In the genomic region with DNA sequence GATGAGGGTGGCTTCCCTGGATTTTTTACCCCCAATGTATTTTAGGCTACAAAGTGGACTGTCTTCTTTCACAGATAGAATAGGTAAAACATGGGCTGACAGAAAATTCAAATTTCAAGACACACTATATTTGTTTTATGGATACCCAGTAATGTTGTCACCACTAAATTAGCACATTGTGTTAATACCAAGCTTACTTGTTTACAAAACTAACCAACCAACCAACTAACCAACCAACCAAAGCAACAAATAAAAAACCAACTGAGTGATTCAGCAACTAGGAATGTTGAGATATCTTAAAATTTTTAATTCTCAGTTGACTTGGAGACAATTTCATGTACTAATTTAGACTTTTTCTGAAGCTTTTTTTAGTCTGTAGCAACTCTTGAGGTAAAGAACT, we compare ENCODE assay signal across 21 cellular contexts.
DNase-seq lines count a peak whose midpoint lies in the region; ATAC-seq and TF ChIP-seq lines count a peak whose summit lies in the region.
"Had no signal": no experiment of that assay in that cellular context is flagged by ENCODE, and none has a peak within 500 bp of the region (broad histone marks: within the 10 kb centered on the region; RNA-seq: fewer than 3 reads in every experiment).

No MANE protein-coding gene starts in this region.

- no peak overlapping the region for H3K18ac ChIP-seq in IMR-90 (ENCODE audit: low read depth, low read length)

- in situ Hi-C loops in IMR-90 (cut with MboI; ENCODE audit: low sequenced_read_pairs), result no loop called here
- in situ Hi-C loops in HAP-1 (cut with MboI; ENCODE audit: low sequenced_read_pairs), result no loop called here

- no peak overlapping the region for H3K56ac ChIP-seq in IMR-90 (ENCODE audit: extremely low read depth, insufficient read depth, low read length)

- no peaks in the 10 kb centered on the region for H3K36me3 ChIP-seq in ACC112 (ENCODE audit: insufficient read depth, low read length)
- no peaks in the 10 kb centered on the region for H3K36me3 ChIP-seq in IMR-90 (ENCODE audit: control insufficient read depth, insufficient read depth, low read length)
- no peaks in the 10 kb centered on the region for H3K36me3 ChIP-seq in HAP-1 (replicated peaks)
- H3K36me3 ChIP-seq: BE2C, BLaER1 had no signal

- H3K27me3 ChIP-seq in ACC112 (ENCODE audit: insufficient read depth, low read length), result no peaks in the 10 kb centered on the region
- no peaks in the 10 kb centered on the region for H3K27me3 ChIP-seq in IMR-90 (ENCODE audit: control insufficient read depth, insufficient read depth, low read length)
- no peaks in the 10 kb centered on the region for H3K27me3 ChIP-seq in HAP-1 (ENCODE audit: low read depth)
- H3K27me3 ChIP-seq: BE2C, BLaER1 had no signal

- no peak overlapping the region; the same call in 1 of the 2 replicates for H3K4me3 ChIP-seq in ACC112 (ENCODE audit: low read depth, low read length)
- no peak overlapping the region for H3K4me3 ChIP-seq in IMR-90 (ENCODE audit: insufficient read depth, low read depth, low read length)
- H3K4me3 ChIP-seq in HAP-1, result no peak overlapping the region
- H3K4me3 ChIP-seq: A549, BLaER1 had no signal

- H2BK5ac ChIP-seq in IMR-90 (ENCODE audit: low read depth, low read length, poor library complexity, severe bottlenecking), result no peak overlapping the region

- H3K79me2 ChIP-seq in ACC112 (ENCODE audit: control insufficient read depth, insufficient read depth, low read length, unreplicated experiment), result no peaks in the 10 kb centered on the region

- TF ChIP-seq RAD21 in IMR-90 (IDR thresholded peaks at IDR 0.05; ENCODE audit: low read length), result no peak

- H2BK120ac ChIP-seq in IMR-90 (ENCODE audit: low read depth, low read length), result peak overlapping the region; percentile 52

- intact Hi-C loops in IMR-90 (cut with micrococcal nuclease), result no loop called here

- POLR2A ChIA-PET in IMR-90 (lab: Charles Lee; ENCODE audit: unreplicated experiment), result no interaction called here

- no peak overlapping the region for H4K91ac ChIP-seq in IMR-90 (ENCODE audit: insufficient read depth, low read depth, low read length)

- no peak overlapping the region for H4K5ac ChIP-seq in IMR-90 (ENCODE audit: low read depth, low read length)

- ATAC-seq in IMR-90 (ENCODE audit: low read depth), result no peak
- ATAC-seq in GM21423 (IDR thresholded peaks at IDR 0.05; ENCODE audit: unreplicated experiment), result no peak
- ATAC-seq: A549 had no signal

- H3K9me1 ChIP-seq in IMR-90 (ENCODE audit: insufficient read depth, low read length), result no peaks in the 10 kb centered on the region; the same call in 1 of the 2 replicates

- dilution Hi-C loops in IMR-90 (cut with HindIII; ENCODE audit: low sequenced_read_pairs, unreplicated experiment), result no loop called here

- CTCF ChIA-PET in IMR-90 (lab: Yijun Ruan, JAX), result no interaction called here

- peak overlapping the region; percentile 97; the same call in 1 of the 2 replicates for H3K27ac ChIP-seq in ACC112 (ENCODE audit: low read depth, low read length)
- no peak overlapping the region for H3K27ac ChIP-seq in IMR-90 (ENCODE audit: insufficient read depth, low read length)
- H3K27ac ChIP-seq: 22Rv1, A549, BLaER1 had no signal

- no peak overlapping the region for H3K9ac ChIP-seq in IMR-90 (ENCODE audit: low read depth, low read length)
- H3K9ac ChIP-seq: BLaER1 had no signal

- no peak overlapping the region for H3K14ac ChIP-seq in IMR-90 (replicated peaks; ENCODE audit: low read depth, low read length)

- TF ChIP-seq POLR2A in IMR-90 (IDR thresholded peaks at IDR 0.05; ENCODE audit: low read depth, low read length), result no peak

- no peak overlapping the region for H3K23ac ChIP-seq in IMR-90 (ENCODE audit: low read depth, low read length)

- no peak overlapping the region for H2BK20ac ChIP-seq in IMR-90 (ENCODE audit: low read depth, low read length)

- H3K4me1 ChIP-seq in ACC112 (ENCODE audit: control insufficient read depth, insufficient read depth, low read length, unreplicated experiment) (peaks cover 54% of the 10 kb centered on the region), IMR-90 (ENCODE audit: control insufficient read depth, insufficient read depth, low read length) (peaks cover 10% of the 10 kb centered on the region), HAP-1 (no peaks in the 10 kb centered on the region)
- H3K4me1 ChIP-seq: BE2C had no signal

- H3K9me3 ChIP-seq in IMR-90 (ENCODE audit: control insufficient read depth, insufficient read depth, low read length) (no peaks in the 10 kb centered on the region), HAP-1 (no peaks in the 10 kb centered on the region)
- H3K9me3 ChIP-seq: A549, BE2C, BLaER1 had no signal

- no peak overlapping the region for H2AK5ac ChIP-seq in IMR-90 (ENCODE audit: low read depth, low read length)

- no peak overlapping the region for H3K4me2 ChIP-seq in IMR-90 (ENCODE audit: low read depth, low read length)
- H3K4me2 ChIP-seq: A549, BLaER1 had no signal

- no peak overlapping the region for H2AK9ac ChIP-seq in IMR-90 (replicated peaks; ENCODE audit: low read depth, low read length, poor library complexity)

- no peaks in the 10 kb centered on the region for H4K20me1 ChIP-seq in IMR-90 (ENCODE audit: insufficient read depth, low read length)
- H4K20me1 ChIP-seq: BLaER1 had no signal

- peak overlapping the region; percentile 60; the same call in 1 of the 3 replicates for H2BK15ac ChIP-seq in IMR-90 (ENCODE audit: low read depth, low read length)

- DNase-seq in IMR-90, result no peak
- DNase-seq in M059J (ENCODE audit: low read depth), result peak; percentile 55
- peak; percentile 20 for DNase-seq in kidney glomerular epithelial cell (lab: John Stamatoyannopoulos, UW)
- DNase-seq in HAP-1 (ENCODE audit: low spot score in 2 of 2), result no peak
- no peak for DNase-seq in activated naive CD4-positive, alpha-beta T cell treated with anti-CD3 and anti-CD28 coated beads, Interleukin-2, amount 50 U/mL, for 16 hours
- no peak for DNase-seq in T-helper 9 cell
- DNase-seq: ACHN; BE2C; C1 segment of cervical spinal cord; Calu3; CD4-positive, alpha-beta memory T cell; CD4-positive, CD25-positive, alpha-beta regulatory T cell; CD8-positive, alpha-beta memory T cell; COR-L47; DMS79 treated with DMSO at 0.1 percent for 48 hours; GF-D8 had no signal

- no peak overlapping the region for H4K8ac ChIP-seq in IMR-90 (ENCODE audit: low read depth in 2 of 2, low read length in 2 of 2)

- no peak overlapping the region for H3K4ac ChIP-seq in IMR-90 (ENCODE audit: low read depth, low read length)

- BruUV-seq in IMR-90 (replicated peaks; lab: Mats Ljungman, UMichigan), result no TSS peak

- H2AFZ ChIP-seq in ACC112 (ENCODE audit: low read length, unreplicated experiment), result no peak overlapping the region
- no peak overlapping the region for H2AFZ ChIP-seq in IMR-90 (replicated peaks; ENCODE audit: low read length, poor library complexity)

- no peaks in the 10 kb centered on the region for H3K79me1 ChIP-seq in IMR-90 (ENCODE audit: low read depth in 1 of 2, low read length in 2 of 2)

- TF ChIP-seq CTCF in IMR-90 (conservative IDR thresholded peaks at IDR 0.05; ENCODE audit: low read depth, low read length), result no peak

TF ChIP-seq in IMR-90, 13 proteins besides CTCF, POLR2A, EP300 and RAD21:
- TF ChIP-seq CEBPB (IDR thresholded peaks at IDR 0.05; ENCODE audit: low read depth, low read length), result no peak
- no peak for TF ChIP-seq NFE2L2 (IDR thresholded peaks at IDR 0.05; ENCODE audit: low read depth, low read length)
- TF ChIP-seq RCOR1 (IDR thresholded peaks at IDR 0.05; ENCODE audit: insufficient replicate concordance, low read length), result no peak
- TF ChIP-seq CHD1 (IDR thresholded peaks at IDR 0.05; ENCODE audit: low read depth, low read length), result no peak
- no peak for TF ChIP-seq RFX5 (IDR thresholded peaks at IDR 0.05; ENCODE audit: low read depth, low read length)
- TF ChIP-seq SMC3 (IDR thresholded peaks at IDR 0.05; ENCODE audit: low read depth, low read length), result no peak
- TF ChIP-seq MAZ (IDR thresholded peaks at IDR 0.05; ENCODE audit: borderline replicate concordance, low read depth, low read length), result no peak
- TF ChIP-seq, protein P1, sequence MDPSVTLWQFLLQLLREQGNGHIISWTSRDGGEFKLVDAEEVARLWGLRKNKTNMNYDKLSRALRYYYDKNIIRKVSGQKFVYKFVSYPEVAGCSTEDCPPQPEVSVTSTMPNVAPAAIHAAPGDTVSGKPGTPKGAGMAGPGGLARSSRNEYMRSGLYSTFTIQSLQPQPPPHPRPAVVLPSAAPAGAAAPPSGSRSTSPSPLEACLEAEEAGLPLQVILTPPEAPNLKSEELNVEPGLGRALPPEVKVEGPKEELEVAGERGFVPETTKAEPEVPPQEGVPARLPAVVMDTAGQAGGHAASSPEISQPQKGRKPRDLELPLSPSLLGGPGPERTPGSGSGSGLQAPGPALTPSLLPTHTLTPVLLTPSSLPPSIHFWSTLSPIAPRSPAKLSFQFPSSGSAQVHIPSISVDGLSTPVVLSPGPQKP (IDR thresholded peaks at IDR 0.05; ENCODE audit: borderline replicate concordance, low read depth, low read length), result no peak
- TF ChIP-seq MXI1 (IDR thresholded peaks at IDR 0.05; ENCODE audit: borderline replicate concordance, low read depth, low read length), result no peak
- TF ChIP-seq MAFK (IDR thresholded peaks at IDR 0.05; ENCODE audit: low read depth, low read length), result no peak
- no peak for TF ChIP-seq BHLHE40 (IDR thresholded peaks at IDR 0.05; ENCODE audit: low read depth, low read length)

Comparison
In these comparisons a context has a peak if more than half of its experiments do, and no peak if none do; other contexts are left out.
1. DNase-seq: peak in M059J (single experiment) and kidney glomerular epithelial cell (single experiment); none in IMR-90 (single experiment), HAP-1 (0 of 2), activated naive CD4-positive, alpha-beta T cell treated with anti-CD3 and anti-CD28 coated beads, Interleukin-2, amount 50 U/mL, for 16 hours (single experiment) and T-helper 9 cell (single experiment).